Comparison of ENCODE assay signal across 15 cellular contexts in the genomic region with DNA sequence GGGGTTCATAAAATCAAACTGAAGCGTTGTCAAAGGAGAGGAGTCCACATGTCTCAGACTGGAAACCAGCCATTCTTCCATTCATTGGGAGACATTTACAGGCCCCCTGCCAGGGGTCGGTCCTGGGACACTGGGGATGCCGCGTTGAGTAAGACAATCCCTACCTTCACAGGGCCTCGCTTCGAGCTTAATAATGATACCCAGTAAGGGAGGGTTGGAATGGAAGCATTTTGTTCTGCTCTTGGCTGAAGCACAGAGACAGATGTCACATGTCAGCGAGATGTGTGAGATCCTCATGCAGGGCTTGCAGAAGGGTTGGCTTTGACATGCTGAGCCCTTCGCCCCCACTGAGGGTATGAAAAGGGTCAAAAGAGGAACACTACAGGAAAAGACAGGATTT. TPM values are rescaled to one million over a fixed set of nuclear protein-coding genes. Genes with fewer than 3 reads are reported as not detected.
A peak's percentile ranks its signal among the peaks of the same experiment; 100 is the strongest.
DNase-seq lines count a peak whose midpoint lies in the region; ATAC-seq and TF ChIP-seq lines count a peak whose summit lies in the region.
"Had no signal": no experiment of that assay in that cellular context is flagged by ENCODE, and none has a peak within 500 bp of the region (broad histone marks: within the 10 kb centered on the region; RNA-seq: fewer than 3 reads in every experiment).

No MANE protein-coding gene starts in this region.

- intact Hi-C loops in sciatic nerve (cut with DNase I), result no loop called here

- no peak overlapping the region for H2AFZ ChIP-seq in H9 (ENCODE audit: low read length)

- no peaks in the 10 kb centered on the region for H3K36me3 ChIP-seq in endodermal cell (ENCODE audit: control insufficient read depth, insufficient read depth, low read length)
- H3K36me3 ChIP-seq: BLaER1 treated with 17β-estradiol and CSF1 and Interleukin-3, amounts not matched to agents 10 nM and 100 nM had no signal

- H3K27ac Mint-ChIP-seq in H9 (no peak overlapping the region), endodermal cell (no peak overlapping the region)
- H3K27ac Mint-ChIP-seq: activated naive CD4-positive, alpha-beta T cell treated with anti-CD3 and anti-CD28 coated beads, Interleukin-2, amount 50 U/mL, for 72 hours had no signal

- WGBS in H9 (ENCODE audit: extremely low coverage, insufficient read length, low lambda C conversion rate), result no CpG with 5 or more reads among the region's 8 CpGs
- WGBS in endodermal cell (ENCODE audit: insufficient coverage in 1 of 2, insufficient read length in 1 of 2), 2 experiments, result 71 to 81% methylated on average over 2 to 8 of the region's 8 CpGs

- H3K4ac ChIP-seq in H9 (ENCODE audit: low read depth, low read length), result no peak overlapping the region

- no peak overlapping the region for H3K14ac ChIP-seq in H9 (ENCODE audit: insufficient read depth, low read length)

- no peak overlapping the region for H3K27ac ChIP-seq in H9 (ENCODE audit: insufficient read length, low read depth, low read length)
- no peak overlapping the region for H3K27ac ChIP-seq in endodermal cell (ENCODE audit: low read depth, low read length)
- H3K27ac ChIP-seq: BLaER1 treated with 17β-estradiol and CSF1 and Interleukin-3, amounts not matched to agents 10 nM and 100 nM; foreskin keratinocyte; testis had no signal

- H4K5ac ChIP-seq in H9 (ENCODE audit: insufficient read length, low read depth, low read length), result no peak overlapping the region

- H3K23me2 ChIP-seq in H9 (ENCODE audit: insufficient read length, low read depth, low read length, poor library complexity, severe bottlenecking), result no peaks in the 10 kb centered on the region

- no peaks in the 10 kb centered on the region for H3K27me3 ChIP-seq in H9 (ENCODE audit: insufficient read depth, low read length)
- peaks cover 42% of the 10 kb centered on the region for H3K27me3 ChIP-seq in endodermal cell (ENCODE audit: control insufficient read depth, insufficient read depth, low read length, poor library complexity, severe bottlenecking)
- H3K27me3 ChIP-seq: BLaER1 treated with 17β-estradiol and CSF1 and Interleukin-3, amounts not matched to agents 10 nM and 100 nM; testis had no signal

- no peaks in the 10 kb centered on the region; a peak in 1 of 5 replicates for H3K9me3 Mint-ChIP-seq in H9
- H3K9me3 Mint-ChIP-seq in endodermal cell, result no peaks in the 10 kb centered on the region
- H3K9me3 Mint-ChIP-seq: activated naive CD4-positive, alpha-beta T cell treated with anti-CD3 and anti-CD28 coated beads, Interleukin-2, amount 50 U/mL, for 72 hours had no signal

- H3K4me3 ChIP-seq in endodermal cell (ENCODE audit: low read length), result no peak overlapping the region
- H3K4me3 ChIP-seq: BLaER1 treated with 17β-estradiol and CSF1 and Interleukin-3, amounts not matched to agents 10 nM and 100 nM had no signal

- no peak for TF ChIP-seq CTCF in H9 (conservative IDR thresholded peaks at IDR 0.05)
- TF ChIP-seq CTCF in endodermal cell (conservative IDR thresholded peaks at IDR 0.05), result no peak

- H3K9ac ChIP-seq in H9 (ENCODE audit: extremely low read depth, insufficient read length, low read length) (no peak overlapping the region), endodermal cell (ENCODE audit: extremely low read depth, low read length, poor library complexity, severe bottlenecking) (no peak overlapping the region)
- H3K9ac ChIP-seq: BLaER1 treated with 17β-estradiol and CSF1 and Interleukin-3, amounts not matched to agents 10 nM and 100 nM had no signal

- DNase-seq in H9 (no peak), endodermal cell (no peak), left kidney (ENCODE audit: low read depth, low spot score) (peak; percentile 50), sciatic nerve (ENCODE audit: low spot score) (no peak), glomerular visceral epithelial cell (ENCODE audit: extremely low spot score) (no peak)
- DNase-seq in activated CD4-positive, CD25-positive, alpha-beta regulatory T cell treated with anti-CD3 and anti-CD28 coated beads, Interleukin-2, amount 50 U/mL, for 72 hours, result no peak
- DNase-seq: ACHN, foreskin keratinocyte, NCI-H1105 treated with DMSO at 0.1 percent for 48 hours, NCI-H526 treated with DMSO at 0.1 percent for 48 hours had no signal

- H3K4me1 ChIP-seq in H9 (ENCODE audit: insufficient read depth, low read length) (no peaks in the 10 kb centered on the region; the same call in 1 of the 2 replicates), endodermal cell (ENCODE audit: control insufficient read depth, insufficient read depth, low read length) (no peaks in the 10 kb centered on the region)
- H3K4me1 ChIP-seq: BLaER1 treated with 17β-estradiol and CSF1 and Interleukin-3, amounts not matched to agents 10 nM and 100 nM; foreskin keratinocyte had no signal

- H4K91ac ChIP-seq in H9 (ENCODE audit: insufficient read length, low read depth, low read length), result no peak overlapping the region

- no peaks in the 10 kb centered on the region for H3K79me1 ChIP-seq in H9 (ENCODE audit: insufficient read depth, low read depth, low read length, poor library complexity, severe bottlenecking)

- H2BK120ac ChIP-seq in H9 (ENCODE audit: low read depth, low read length, poor library complexity, severe bottlenecking), result no peak overlapping the region

- no peak overlapping the region for H2BK5ac ChIP-seq in H9 (ENCODE audit: insufficient read length, low read length)

- H3K4me1 Mint-ChIP-seq in H9 (peaks cover 8 to 9% of the 10 kb centered on the region in 2 experiments), endodermal cell (peaks cover 4% of the 10 kb centered on the region)

- no peak overlapping the region for H2AK5ac ChIP-seq in H9 (ENCODE audit: insufficient read length, low read length)

- no peak overlapping the region for H3K18ac ChIP-seq in H9 (ENCODE audit: insufficient read length, low read depth, low read length)

- no peaks in the 10 kb centered on the region for H4K20me1 ChIP-seq in H9 (ENCODE audit: control insufficient read depth, insufficient read depth, insufficient read length)
- H4K20me1 ChIP-seq: BLaER1 treated with 17β-estradiol and CSF1 and Interleukin-3, amounts not matched to agents 10 nM and 100 nM had no signal

- no peak overlapping the region for H3K56ac ChIP-seq in H9 (ENCODE audit: insufficient read length, low read depth, low read length)

- no peak overlapping the region for H2BK15ac ChIP-seq in H9 (ENCODE audit: low read depth, low read length)

- H3K27me3 Mint-ChIP-seq in H9 (ENCODE audit: low read depth), result peaks cover 52% of the 10 kb centered on the region
- peaks cover 73% of the 10 kb centered on the region for H3K27me3 Mint-ChIP-seq in endodermal cell (ENCODE audit: insufficient read depth)

- no peak overlapping the region for H3K23ac ChIP-seq in H9 (ENCODE audit: insufficient read length, low read depth, low read length)

- H3K36me3 Mint-ChIP-seq in H9 (ENCODE audit: insufficient read depth in 1 of 3, low read depth in 3 of 3), result no peaks in the 10 kb centered on the region
- H3K36me3 Mint-ChIP-seq in endodermal cell (ENCODE audit: low read depth), result no peaks in the 10 kb centered on the region
- H3K36me3 Mint-ChIP-seq: activated naive CD4-positive, alpha-beta T cell treated with anti-CD3 and anti-CD28 coated beads, Interleukin-2, amount 50 U/mL, for 72 hours had no signal

- no peak overlapping the region for H2BK12ac ChIP-seq in H9 (ENCODE audit: insufficient read length, low read depth, low read length)

- H3K79me2 ChIP-seq in H9 (ENCODE audit: insufficient read depth, low read length), result no peaks in the 10 kb centered on the region

- no peaks in the 10 kb centered on the region for H3K9me3 ChIP-seq in H9 (ENCODE audit: control insufficient read depth, low read depth, low read length)
- no peaks in the 10 kb centered on the region for H3K9me3 ChIP-seq in endodermal cell (ENCODE audit: control insufficient read depth, low read length)
- H3K9me3 ChIP-seq: testis had no signal

- H2BK20ac ChIP-seq in H9 (ENCODE audit: low read depth, low read length, poor library complexity, severe bottlenecking), result no peak overlapping the region

- no peak overlapping the region for H4K8ac ChIP-seq in H9 (replicated peaks; ENCODE audit: insufficient read length, low read depth, low read length)

- H3K4me3 Mint-ChIP-seq in H9, result peak overlapping the region; percentile 36 to 65; a peak in 3 of 5 replicates
- H3K4me3 Mint-ChIP-seq in endodermal cell, result peak overlapping the region; percentile 39

- H3T11ph ChIP-seq in H9 (ENCODE audit: low read length), result no peak overlapping the region

- ATAC-seq in sciatic nerve (peak; percentile 6), HG03460 (IDR thresholded peaks at IDR 0.05; ENCODE audit: unreplicated experiment) (no peak), SK-N-SH treated with all-trans-retinoic acid at 6 μM for 48 hours (no peak)

- H3K4me2 ChIP-seq in H9 (ENCODE audit: insufficient read depth, insufficient read length, low read length), result peak overlapping the region; percentile 75
- H3K4me2 ChIP-seq: BLaER1 treated with 17β-estradiol and CSF1 and Interleukin-3, amounts not matched to agents 10 nM and 100 nM had no signal

TF ChIP-seq in SK-N-SH treated with all-trans-retinoic acid at 6 μM for 48 hours, 23 proteins besides CTCF, POLR2A, EP300 and RAD21:
- TF ChIP-seq, protein P1, sequence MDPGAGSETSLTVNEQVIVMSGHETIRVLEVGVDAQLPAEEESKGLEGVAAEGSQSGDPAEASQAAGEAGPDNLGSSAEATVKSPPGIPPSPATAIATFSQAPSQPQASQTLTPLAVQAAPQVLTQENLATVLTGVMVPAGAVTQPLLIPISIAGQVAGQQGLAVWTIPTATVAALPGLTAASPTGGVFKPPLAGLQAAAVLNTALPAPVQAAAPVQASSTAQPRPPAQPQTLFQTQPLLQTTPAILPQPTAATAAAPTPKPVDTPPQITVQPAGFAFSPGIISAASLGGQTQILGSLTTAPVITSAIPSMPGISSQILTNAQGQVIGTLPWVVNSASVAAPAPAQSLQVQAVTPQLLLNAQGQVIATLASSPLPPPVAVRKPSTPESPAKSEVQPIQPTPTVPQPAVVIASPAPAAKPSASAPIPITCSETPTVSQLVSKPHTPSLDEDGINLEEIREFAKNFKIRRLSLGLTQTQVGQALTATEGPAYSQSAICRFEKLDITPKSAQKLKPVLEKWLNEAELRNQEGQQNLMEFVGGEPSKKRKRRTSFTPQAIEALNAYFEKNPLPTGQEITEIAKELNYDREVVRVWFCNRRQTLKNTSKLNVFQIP (CRISPR knock-in tag; IDR thresholded peaks at IDR 0.05; ENCODE audit: borderline replicate concordance, low read depth), result no peak
- TF ChIP-seq ESRRG (CRISPR knock-in tag; IDR thresholded peaks at IDR 0.05) (no peak), BACH2 (CRISPR knock-in tag; IDR thresholded peaks at IDR 0.05; ENCODE audit: borderline replicate concordance) (no peak), ISL1 (CRISPR knock-in tag; IDR thresholded peaks at IDR 0.05) (no peak)
TF ChIP-seq in SK-N-SH treated with all-trans-retinoic acid at 6 μM for 48 hours: peak in this region for 0.

RNA-seq across cellular contexts. Expression of a gene that starts 25.7 kb away (rescaled TPM):
- 29.0 and 30.6 TPM in 2 replicates for total RNA-seq in H9 (2021)
- total RNA-seq in endodermal cell, result 10 to 100 TPM; 31.2 to 37.3 TPM
- 68.3 TPM for polyA plus RNA-seq in endodermal cell (2013, experiment 1 of 2)
- 61.1 TPM for polyA plus RNA-seq in endodermal cell (2013, experiment 2 of 2)
- total RNA-seq in sciatic nerve, result 55.1 TPM
